Comparison of ENCODE assay signal across 26 cellular contexts in genomic region chr5:136275601-136276000, GRCh38.
"Had no signal": no experiment of that assay in that cellular context is flagged by ENCODE, and none has a peak within 500 bp of the region (broad histone marks: within the 10 kb centered on the region; RNA-seq: fewer than 3 reads in every experiment).

No MANE protein-coding gene starts in this region.

- DNase-seq: colonic mucosa; effector CD8-positive, alpha-beta T cell; foreskin keratinocyte; heart left ventricle; hippocampal formation; left cardiac atrium; left ventricle myocardium superior; lower lobe of right lung; natural killer cell; occipital lobe; pancreas; stimulated activated CD4-positive, alpha-beta T cell treated with anti-CD3 and anti-CD28 coated beads, Interleukin-12 subunit alpha, Interleukin-12 subunit beta, amount 100 ng/mL, for 4 hours; stimulated activated CD4-positive, alpha-beta T cell treated with anti-CD3 and anti-CD28 coated beads, Interleukin-1b, Interleukin-23, amount 100 ng/mL, for 48 hours; stimulated activated CD4-positive, alpha-beta T cell treated with anti-CD3 and anti-CD28 coated beads, Interleukin-4, amount 100 ng/mL, for 1 hour; stimulated activated CD8-positive, alpha-beta memory T cell treated with anti-CD3 and anti-CD28 coated beads, Interleukin-4, amount 100 ng/mL, for 48 hours; stimulated activated naive CD4-positive, alpha-beta T cell; stomach; thyroid gland had no signal

- H3K4me1 Mint-ChIP-seq: natural killer cell had no signal

- H3K27ac Mint-ChIP-seq: dendritic cell treated with granulocyte-macrophage colony-stimulating factor and Interleukin-4, amounts not matched to agents 40 ng/mL and 50 ng/mL, for 4 days; natural killer cell; type B pancreatic cell had no signal

- H3K36me3 ChIP-seq: colonic mucosa, esophagus muscularis mucosa, gastroesophageal sphincter, heart left ventricle, lower lobe of right lung, pancreas, stomach, thyroid gland had no signal

- H3K4me3 ChIP-seq: colonic mucosa, esophagus muscularis mucosa, gastroesophageal sphincter, heart left ventricle, lower lobe of right lung, pancreas, smooth muscle cell, stomach, thyroid gland had no signal

- FAIRE-seq: endothelial cell of umbilical vein, islet of Langerhans, pancreas had no signal

- H3K27me3 ChIP-seq: colonic mucosa, pancreas, thyroid gland had no signal

- H3K36me3 Mint-ChIP-seq: natural killer cell, type B pancreatic cell had no signal

- H3K4me3 Mint-ChIP-seq: dendritic cell treated with granulocyte-macrophage colony-stimulating factor and Interleukin-4, amounts not matched to agents 40 ng/mL and 50 ng/mL, for 4 days; natural killer cell; type B pancreatic cell had no signal

- H3K27ac ChIP-seq: colonic mucosa, esophagus muscularis mucosa, foreskin keratinocyte, gastroesophageal sphincter, heart left ventricle, lower lobe of right lung, pancreas, stomach, thyroid gland had no signal

- H3K9me3 ChIP-seq: colonic mucosa, esophagus muscularis mucosa, gastroesophageal sphincter, heart left ventricle, lower lobe of right lung, pancreas, stomach, thyroid gland had no signal

- ATAC-seq: foreskin keratinocyte, gastroesophageal sphincter, heart left ventricle, left cardiac atrium, left ventricle myocardium superior, lower lobe of right lung, natural killer cell, pancreas, sciatic nerve had no signal

- H3K4me1 ChIP-seq: colonic mucosa, esophagus muscularis mucosa, foreskin keratinocyte, gastroesophageal sphincter, heart left ventricle, lower lobe of right lung, pancreas, stomach had no signal

- H3K4me2 ChIP-seq: smooth muscle cell had no signal

- H3K9me3 Mint-ChIP-seq: dendritic cell treated with granulocyte-macrophage colony-stimulating factor and Interleukin-4, amounts not matched to agents 40 ng/mL and 50 ng/mL, for 4 days; type B pancreatic cell had no signal
